ENCODE assay signal across 1 cellular context in genomic region chr17:49881054-49881402, GRCh38.
TF ChIP-seq lines count a peak whose summit lies in the region.

No MANE protein-coding gene starts in this region.

TF ChIP-seq in H1, 55 proteins besides CTCF, POLR2A, EP300 and RAD21:
- no peak for TF ChIP-seq EZH2 (IDR thresholded peaks at IDR 0.05; ENCODE audit: low read depth, low read length, severe bottlenecking)
- no peak for TF ChIP-seq FOSL1 (IDR thresholded peaks at IDR 0.05; ENCODE audit: insufficient read depth, low read depth, low read length)
- no peak for TF ChIP-seq SUZ12 (IDR thresholded peaks at IDR 0.05; ENCODE audit: low read length)
- TF ChIP-seq NANOG (IDR thresholded peaks at IDR 0.05; ENCODE audit: insufficient read depth, low read depth, low read length, poor library complexity, severe bottlenecking), result no peak
- no peak for TF ChIP-seq NRF1 (IDR thresholded peaks at IDR 0.05; ENCODE audit: low read depth, low read length)
- no peak for TF ChIP-seq SIX5 (IDR thresholded peaks at IDR 0.05; ENCODE audit: low read depth, low read length)
- TF ChIP-seq CREB1 (IDR thresholded peaks at IDR 0.05), result no peak
- no peak for TF ChIP-seq JUND (IDR thresholded peaks at IDR 0.05; ENCODE audit: low read length)
- no peak for TF ChIP-seq MAFK (IDR thresholded peaks at IDR 0.05; ENCODE audit: low read depth, low read length)
- no peak for TF ChIP-seq EGR1 (IDR thresholded peaks at IDR 0.05; ENCODE audit: borderline replicate concordance, low read depth, low read length)
- TF ChIP-seq RNF2 (IDR thresholded peaks at IDR 0.05; ENCODE audit: borderline replicate concordance, low read depth, low read length, missing control alignments, poor library complexity, severe bottlenecking), result no peak
- no peak for TF ChIP-seq USF2 (IDR thresholded peaks at IDR 0.05; ENCODE audit: low read length)
- TF ChIP-seq RFX5 (IDR thresholded peaks at IDR 0.05; ENCODE audit: borderline replicate concordance, low read depth, low read length), result no peak
- no peak for TF ChIP-seq BACH1 (IDR thresholded peaks at IDR 0.05; ENCODE audit: low read length)
- no peak for TF ChIP-seq SRF (IDR thresholded peaks at IDR 0.05; ENCODE audit: low read depth, low read length)
- TF ChIP-seq KDM1A (IDR thresholded peaks at IDR 0.05; ENCODE audit: borderline replicate concordance, low read length), result no peak
- TF ChIP-seq YY1 (IDR thresholded peaks at IDR 0.05; ENCODE audit: low read depth, low read length), result no peak
- TF ChIP-seq RBBP5 (IDR thresholded peaks at IDR 0.05; ENCODE audit: borderline replicate concordance, low read depth, low read length), result no peak
- TF ChIP-seq SP2 (IDR thresholded peaks at IDR 0.05; ENCODE audit: low read length), result no peak
